In genomic region chr2:41836944-41837343, GRCh38 we compare ENCODE assay signal across 1 cellular context.
TF ChIP-seq lines count a peak whose summit lies in the region.

No MANE protein-coding gene starts in this region.

TF ChIP-seq in HepG2, 621 proteins besides CTCF, POLR2A, EP300 and RAD21 (continued from another document and continues in another):
- TF ChIP-seq STAT6 (CRISPR knock-in tag; IDR thresholded peaks at IDR 0.05; ENCODE audit: borderline replicate concordance) (no peak), ETS1 (CRISPR knock-in tag; IDR thresholded peaks at IDR 0.05) (no peak), ZNF678 (CRISPR knock-in tag; IDR thresholded peaks at IDR 0.05) (no peak), HNRNPLL (IDR thresholded peaks at IDR 0.05; ENCODE audit: low read depth, low read length, poor library complexity, severe bottlenecking) (no peak), ZBTB25 (CRISPR knock-in tag; IDR thresholded peaks at IDR 0.05) (peak; percentile 94), GMEB1 (CRISPR knock-in tag; IDR thresholded peaks at IDR 0.05; ENCODE audit: borderline replicate concordance) (no peak), ZNF317 (CRISPR knock-in tag; IDR thresholded peaks at IDR 0.05) (no peak), AHDC1 (CRISPR knock-in tag; IDR thresholded peaks at IDR 0.05; ENCODE audit: borderline replicate concordance) (no peak), ZNF619 (CRISPR knock-in tag; IDR thresholded peaks at IDR 0.05) (no peak), MTF2 (CRISPR knock-in tag; IDR thresholded peaks at IDR 0.05; ENCODE audit: borderline replicate concordance) (no peak), HMGXB3 (CRISPR knock-in tag; IDR thresholded peaks at IDR 0.05; ENCODE audit: borderline replicate concordance) (peak; percentile 76; the same call in 1 of the 2 replicates), ARID2 (CRISPR knock-in tag; IDR thresholded peaks at IDR 0.05; ENCODE audit: borderline replicate concordance) (no peak), ZNF281 (CRISPR knock-in tag; IDR thresholded peaks at IDR 0.05; ENCODE audit: borderline replicate concordance) (peak; percentile 71; the same call in 1 of the 2 replicates), JUNB (CRISPR knock-in tag; IDR thresholded peaks at IDR 0.05; ENCODE audit: borderline replicate concordance) (no peak), ZSCAN12 (CRISPR knock-in tag; IDR thresholded peaks at IDR 0.05) (no peak), ZNF75D (CRISPR knock-in tag; IDR thresholded peaks at IDR 0.05; ENCODE audit: borderline replicate concordance) (0 out of 2 replicates have a peak, but pooled peaks have one; percentile 62), KLF12 (CRISPR knock-in tag; IDR thresholded peaks at IDR 0.05; ENCODE audit: borderline replicate concordance) (no peak), ELF3 (CRISPR knock-in tag; IDR thresholded peaks at IDR 0.05) (no peak), DRAP1 (CRISPR knock-in tag; IDR thresholded peaks at IDR 0.05) (no peak), NCOA1 (CRISPR knock-in tag; IDR thresholded peaks at IDR 0.05) (no peak), DZIP1 (CRISPR knock-in tag; IDR thresholded peaks at IDR 0.05) (no peak), ZNF414 (CRISPR knock-in tag; IDR thresholded peaks at IDR 0.05) (no peak)
